In genomic region chr6:32183030-32183429, GRCh38 we compare ENCODE assay signal across 14 cellular contexts. TPM values are rescaled to one million over a fixed set of nuclear protein-coding genes. Genes with fewer than 3 reads are reported as not detected.
DNase-seq lines count a peak whose midpoint lies in the region; ATAC-seq and TF ChIP-seq lines count a peak whose summit lies in the region.
"Had no signal": no experiment of that assay in that cellular context is flagged by ENCODE, and none has a peak within 500 bp of the region (broad histone marks: within the 10 kb centered on the region; RNA-seq: fewer than 3 reads in every experiment).

No MANE protein-coding gene starts in this region.

- H3K4me1 ChIP-seq in mesodermal cell (ENCODE audit: control insufficient read depth, insufficient read depth, low read length, poor library complexity, severe bottlenecking) (peaks cover 27% of the 10 kb centered on the region), thyroid gland (peaks cover 33 to 55% of the 10 kb centered on the region in 2 donors)
- H3K4me1 ChIP-seq: foreskin keratinocyte had no signal

- peaks cover 71% of the 10 kb centered on the region for H3K36me3 ChIP-seq in mesodermal cell (ENCODE audit: control insufficient read depth, insufficient read depth, low read length)
- peaks cover 11 to 27% of the 10 kb centered on the region in 2 donors for H3K36me3 ChIP-seq in thyroid gland

- CTCF ChIA-PET in activated naive CD4-positive, alpha-beta T cell treated with anti-CD3 and anti-CD28 coated beads for 36 hours (lab: Charles Lee): interaction anchor here (0.5 to 0.6 kb wide), 2 partner anchors 11 to 51 kb away, joined by 3 read pairs; no protein-coding TSS in a partner anchor

- H3K27ac ChIP-seq in mesodermal cell (ENCODE audit: low read depth, low read length, severe bottlenecking) (peak overlapping the region; percentile 29), thyroid gland (peak overlapping the region; percentile 85 to 88 (median 88))
- H3K27ac ChIP-seq: foreskin keratinocyte had no signal

- intact Hi-C loops in activated naive CD4-positive, alpha-beta T cell treated with anti-CD3 and anti-CD28 coated beads for 36 hours (cut with micrococcal nuclease): no loop called here
- intact Hi-C loops in activated T-helper 2 cell treated with anti-CD3 and anti-CD28 coated beads, Interferon-gamma antibody, Interleukin-2, Interleukin-4, amounts not matched to agents 10 μg/mL and 5 μg/mL and 100 μg/mL, durations not matched to agents 14 hours and 24 hours and 36 hours (cut with micrococcal nuclease): no loop called here
- intact Hi-C loops in thyroid gland (cut with DNase I): no loop called here

- H3K27ac Mint-ChIP-seq in activated naive CD4-positive, alpha-beta T cell treated with anti-CD3 and anti-CD28 coated beads for 36 hours: peak overlapping the region; percentile 3
- H3K27ac Mint-ChIP-seq in activated T-helper 2 cell treated with anti-CD3 and anti-CD28 coated beads, Interferon-gamma antibody, Interleukin-2, Interleukin-4, amounts not matched to agents 10 μg/mL and 5 μg/mL and 100 μg/mL, durations not matched to agents 14 hours and 24 hours and 36 hours: peak overlapping the region; percentile 12
- H3K27ac Mint-ChIP-seq: activated CD8-positive, alpha-beta memory T cell treated with anti-CD3 and anti-CD28 coated beads, Interleukin-2, amount 10 ng/mL, durations not matched to agents 7 days and 5 days had no signal

- no peak for TF ChIP-seq CTCF in thyroid gland (IDR thresholded peaks at IDR 0.05)

- H3K4me1 Mint-ChIP-seq in activated naive CD4-positive, alpha-beta T cell treated with anti-CD3 and anti-CD28 coated beads for 36 hours (ENCODE audit: low read depth): peaks cover 65% of the 10 kb centered on the region
- H3K4me1 Mint-ChIP-seq in activated T-helper 2 cell treated with anti-CD3 and anti-CD28 coated beads, Interferon-gamma antibody, Interleukin-2, Interleukin-4, amounts not matched to agents 10 μg/mL and 5 μg/mL and 100 μg/mL, durations not matched to agents 14 hours and 24 hours and 36 hours (ENCODE audit: low read depth): peaks cover 36% of the 10 kb centered on the region

- H3K9me3 ChIP-seq in mesodermal cell (ENCODE audit: control insufficient read depth, low read length) (no peaks in the 10 kb centered on the region), thyroid gland (no peaks in the 10 kb centered on the region)

- H3K4me3 Mint-ChIP-seq in activated naive CD4-positive, alpha-beta T cell treated with anti-CD3 and anti-CD28 coated beads for 36 hours: no peak overlapping the region
- no peak overlapping the region for H3K4me3 Mint-ChIP-seq in activated T-helper 2 cell treated with anti-CD3 and anti-CD28 coated beads, Interferon-gamma antibody, Interleukin-2, Interleukin-4, amounts not matched to agents 10 μg/mL and 5 μg/mL and 100 μg/mL, durations not matched to agents 14 hours and 24 hours and 36 hours (ENCODE audit: low read depth)
- H3K4me3 Mint-ChIP-seq: activated CD8-positive, alpha-beta memory T cell treated with anti-CD3 and anti-CD28 coated beads, Interleukin-2, amount 10 ng/mL, durations not matched to agents 7 days and 5 days; immature natural killer cell had no signal

- ATAC-seq in HG03378 (IDR thresholded peaks at IDR 0.05; ENCODE audit: unreplicated experiment) (no peak), GM19395 (IDR thresholded peaks at IDR 0.05; ENCODE audit: unreplicated experiment) (no peak), HG02884 (IDR thresholded peaks at IDR 0.05; ENCODE audit: unreplicated experiment) (no peak)
- ATAC-seq: activated CD8-positive, alpha-beta memory T cell treated with anti-CD3 and anti-CD28 coated beads, Interleukin-2, amount 10 ng/mL, durations not matched to agents 7 days and 5 days; foreskin keratinocyte had no signal

- no peak for DNase-seq in activated naive CD4-positive, alpha-beta T cell treated with anti-CD3 and anti-CD28 coated beads for 36 hours
- DNase-seq in activated naive CD4-positive, alpha-beta T cell (lab: John Stamatoyannopoulos, UW): no peak
- no peak for DNase-seq in activated T-helper 2 cell treated with anti-CD3 and anti-CD28 coated beads, Interferon-gamma antibody, Interleukin-2, Interleukin-4, amounts not matched to agents 10 μg/mL and 5 μg/mL and 100 μg/mL, durations not matched to agents 14 hours and 24 hours and 36 hours (ENCODE audit: low spot score)
- no peak for DNase-seq in thyroid gland
- DNase-seq: activated CD8-positive, alpha-beta memory T cell treated with anti-CD3 and anti-CD28 coated beads, Interleukin-2, amount 10 ng/mL, durations not matched to agents 7 days and 5 days; anterior cingulate cortex; dorsolateral prefrontal cortex; foreskin keratinocyte; immature natural killer cell; NCI-H2107 had no signal

- no peaks in the 10 kb centered on the region for H3K27me3 Mint-ChIP-seq in activated naive CD4-positive, alpha-beta T cell treated with anti-CD3 and anti-CD28 coated beads for 36 hours (ENCODE audit: low read depth)
- H3K27me3 Mint-ChIP-seq in activated T-helper 2 cell treated with anti-CD3 and anti-CD28 coated beads, Interferon-gamma antibody, Interleukin-2, Interleukin-4, amounts not matched to agents 10 μg/mL and 5 μg/mL and 100 μg/mL, durations not matched to agents 14 hours and 24 hours and 36 hours (ENCODE audit: low read depth): no peaks in the 10 kb centered on the region
- H3K27me3 Mint-ChIP-seq: activated CD8-positive, alpha-beta memory T cell treated with anti-CD3 and anti-CD28 coated beads, Interleukin-2, amount 10 ng/mL, durations not matched to agents 7 days and 5 days had no signal

- peaks cover 25% of the 10 kb centered on the region for H3K36me3 Mint-ChIP-seq in activated naive CD4-positive, alpha-beta T cell treated with anti-CD3 and anti-CD28 coated beads for 36 hours (ENCODE audit: low read depth)
- H3K36me3 Mint-ChIP-seq in activated T-helper 2 cell treated with anti-CD3 and anti-CD28 coated beads, Interferon-gamma antibody, Interleukin-2, Interleukin-4, amounts not matched to agents 10 μg/mL and 5 μg/mL and 100 μg/mL, durations not matched to agents 14 hours and 24 hours and 36 hours (ENCODE audit: low read depth): peaks cover 68% of the 10 kb centered on the region

- WGBS in mesodermal cell (ENCODE audit: insufficient coverage in 2 of 2), 2 experiments: 80 to 100% methylated on average over 1 of the region's 3 CpGs
- WGBS in thyroid gland, 2 donors: 88 to 91% methylated on average over 3 of the region's 3 CpGs

- no peak for TF ChIP-seq POLR2A in thyroid gland (IDR thresholded peaks at IDR 0.05)

- H3K4me3 ChIP-seq in mesodermal cell (ENCODE audit: extremely low read depth, insufficient read depth, low read length, poor library complexity, severe bottlenecking) (no peak overlapping the region), thyroid gland (replicated peaks in 1 of 3) (no peak overlapping the region)
- H3K4me3 ChIP-seq: dorsolateral prefrontal cortex had no signal

- no peaks in the 10 kb centered on the region for H3K9me3 Mint-ChIP-seq in activated naive CD4-positive, alpha-beta T cell treated with anti-CD3 and anti-CD28 coated beads for 36 hours
- H3K9me3 Mint-ChIP-seq in activated T-helper 2 cell treated with anti-CD3 and anti-CD28 coated beads, Interferon-gamma antibody, Interleukin-2, Interleukin-4, amounts not matched to agents 10 μg/mL and 5 μg/mL and 100 μg/mL, durations not matched to agents 14 hours and 24 hours and 36 hours: no peaks in the 10 kb centered on the region
- H3K9me3 Mint-ChIP-seq: immature natural killer cell had no signal

- no peaks in the 10 kb centered on the region for H3K27me3 ChIP-seq in thyroid gland
- H3K27me3 ChIP-seq: dorsolateral prefrontal cortex, foreskin keratinocyte had no signal

RNA-seq across cellular contexts. Expression of gene AGER, which starts 1.0 kb away (rescaled TPM):
- 10 to 100 TPM; 15.6 to 17.0 TPM for total RNA-seq in activated naive CD4-positive, alpha-beta T cell treated with anti-CD3 and anti-CD28 coated beads for 36 hours
- total RNA-seq in activated T-helper 2 cell treated with anti-CD3 and anti-CD28 coated beads, Interferon-gamma antibody, Interleukin-2, Interleukin-4, amounts not matched to agents 10 μg/mL and 5 μg/mL and 100 μg/mL, durations not matched to agents 14 hours and 24 hours and 36 hours: 18.5 and 20.9 TPM in 2 replicates
- 23.7 TPM for polyA plus RNA-seq in mesodermal cell (2013, experiment 1 of 2)
- polyA plus RNA-seq in mesodermal cell (2013, experiment 2 of 2): 19.3 TPM
- 10 to 100 TPM; 10.3 to 70.6 (median 36.8) TPM for total RNA-seq in thyroid gland

RNA-seq across cellular contexts. Expression of gene RNF5, which starts 4.8 kb away (rescaled TPM):
- total RNA-seq in activated naive CD4-positive, alpha-beta T cell treated with anti-CD3 and anti-CD28 coated beads for 36 hours: 10 to 100 TPM; 39.5 to 39.9 TPM
- 61.9 and 63.8 TPM in 2 replicates for total RNA-seq in activated T-helper 2 cell treated with anti-CD3 and anti-CD28 coated beads, Interferon-gamma antibody, Interleukin-2, Interleukin-4, amounts not matched to agents 10 μg/mL and 5 μg/mL and 100 μg/mL, durations not matched to agents 14 hours and 24 hours and 36 hours
- polyA plus RNA-seq in mesodermal cell (2013, experiment 1 of 2): 101 TPM
- 85.4 TPM for polyA plus RNA-seq in mesodermal cell (2013, experiment 2 of 2)
- total RNA-seq in thyroid gland: 100 to 1,000 TPM in 3 of 4 donors, 10 to 100 TPM in 1; 64.0 to 114 (median 107) TPM

RNA-seq across cellular contexts. Expression of gene PBX2, which starts 7.0 kb away (rescaled TPM):
- 10 to 100 TPM; 46.5 to 47.7 TPM for total RNA-seq in activated naive CD4-positive, alpha-beta T cell treated with anti-CD3 and anti-CD28 coated beads for 36 hours
- total RNA-seq in activated T-helper 2 cell treated with anti-CD3 and anti-CD28 coated beads, Interferon-gamma antibody, Interleukin-2, Interleukin-4, amounts not matched to agents 10 μg/mL and 5 μg/mL and 100 μg/mL, durations not matched to agents 14 hours and 24 hours and 36 hours: 80.8 and 85.2 TPM in 2 replicates
- polyA plus RNA-seq in mesodermal cell (2013, experiment 1 of 2): 227 TPM
- 188 TPM for polyA plus RNA-seq in mesodermal cell (2013, experiment 2 of 2)
- total RNA-seq in thyroid gland: 10 to 100 TPM; 66.0 to 93.4 (median 74.2) TPM

RNA-seq across cellular contexts. Expression of gene AGPAT1, which starts 7.1 kb away (rescaled TPM):
- total RNA-seq in activated naive CD4-positive, alpha-beta T cell treated with anti-CD3 and anti-CD28 coated beads for 36 hours: 10 to 100 TPM; 25.8 to 26.5 TPM
- 32.0 and 32.9 TPM in 2 replicates for total RNA-seq in activated T-helper 2 cell treated with anti-CD3 and anti-CD28 coated beads, Interferon-gamma antibody, Interleukin-2, Interleukin-4, amounts not matched to agents 10 μg/mL and 5 μg/mL and 100 μg/mL, durations not matched to agents 14 hours and 24 hours and 36 hours
- polyA plus RNA-seq in mesodermal cell (2013, experiment 1 of 2): 123 TPM
- polyA plus RNA-seq in mesodermal cell (2013, experiment 2 of 2): 98.6 TPM
- total RNA-seq in thyroid gland: 10 to 100 TPM; 48.6 to 69.2 (median 54.8) TPM

RNA-seq across cellular contexts. Expression of gene GPSM3, which starts 9.4 kb away (rescaled TPM):
- 10 to 100 TPM; 71.8 to 72.1 TPM for total RNA-seq in activated naive CD4-positive, alpha-beta T cell treated with anti-CD3 and anti-CD28 coated beads for 36 hours
- 84.2 and 90.7 TPM in 2 replicates for total RNA-seq in activated T-helper 2 cell treated with anti-CD3 and anti-CD28 coated beads, Interferon-gamma antibody, Interleukin-2, Interleukin-4, amounts not matched to agents 10 μg/mL and 5 μg/mL and 100 μg/mL, durations not matched to agents 14 hours and 24 hours and 36 hours
- polyA plus RNA-seq in mesodermal cell (2013, experiment 1 of 2): 47.5 TPM
- polyA plus RNA-seq in mesodermal cell (2013, experiment 2 of 2): 35.1 TPM
- total RNA-seq in thyroid gland: 1 to 10 TPM; 4.2 to 6.5 (median 5.5) TPM
